In genomic region chr15:39624806-39625205, GRCh38 we compare ENCODE assay signal across 1 cellular context.
TF ChIP-seq lines count a peak whose summit lies in the region.

No MANE protein-coding gene starts in this region.

TF ChIP-seq in HepG2, 621 proteins besides CTCF, POLR2A, EP300 and RAD21 (continued from another document):
- TF ChIP-seq TFE3 (CRISPR knock-in tag; IDR thresholded peaks at IDR 0.05) (peak; percentile 49; the same call in 1 of the 2 replicates), ELF1 (CRISPR knock-in tag; IDR thresholded peaks at IDR 0.05) (0 out of 2 replicates have a peak, but pooled peaks have one; percentile 11), ZBTB37 (CRISPR knock-in tag; IDR thresholded peaks at IDR 0.05) (no peak), SOX13 (IDR thresholded peaks at IDR 0.05) (no peak), SOX13 (CRISPR knock-in tag; conservative IDR thresholded peaks at IDR 0.05 in 1 of 2, IDR thresholded peaks at IDR 0.05 in 1 of 2) (peak in 1 of 2 experiments; percentile 32; a peak in 1 of 4 replicates), ERF (CRISPR knock-in tag; IDR thresholded peaks at IDR 0.05) (peak; percentile 66; the same call in 1 of the 2 replicates), IKZF5 (CRISPR knock-in tag; IDR thresholded peaks at IDR 0.05) (0 out of 2 replicates have a peak, but pooled peaks have one; percentile 35), SPEN (CRISPR knock-in tag; IDR thresholded peaks at IDR 0.05; ENCODE audit: low read depth) (peak; percentile 30; the same call in 1 of the 2 replicates), GABPB1 (CRISPR knock-in tag; IDR thresholded peaks at IDR 0.05) (peak; percentile 27), SALL1 (CRISPR knock-in tag; IDR thresholded peaks at IDR 0.05) (peak; percentile 69), FUBP1 (CRISPR knock-in tag; IDR thresholded peaks at IDR 0.05; ENCODE audit: borderline replicate concordance) (no peak), HMGXB4 (CRISPR knock-in tag; IDR thresholded peaks at IDR 0.05; ENCODE audit: borderline replicate concordance in 1 of 2, low read depth in 1 of 2) (0 out of 4 replicates have a peak, but pooled peaks of 1 of the 2 experiments have one; percentile 27), RXRA (CRISPR knock-in tag; IDR thresholded peaks at IDR 0.05) (peak; percentile 54; the same call in 1 of the 2 replicates), SCMH1 (CRISPR knock-in tag; IDR thresholded peaks at IDR 0.05; ENCODE audit: borderline replicate concordance) (no peak), TCF7 (IDR thresholded peaks at IDR 0.05; ENCODE audit: low read depth) (peak; percentile 39; the same call in 1 of the 2 replicates), NR2F1 (CRISPR knock-in tag; IDR thresholded peaks at IDR 0.05) (peak in 1 of 2 experiments; percentile 45; a peak in 1 of 4 replicates), SMAD3 (CRISPR knock-in tag; IDR thresholded peaks at IDR 0.05) (no peak), ZKSCAN5 (CRISPR knock-in tag; IDR thresholded peaks at IDR 0.05) (0 out of 2 replicates have a peak, but pooled peaks have one; percentile 37), FOXK1 (CRISPR knock-in tag; IDR thresholded peaks at IDR 0.05; ENCODE audit: borderline replicate concordance, low read depth) (peak; percentile 31; the same call in 1 of the 2 replicates), HNF1B (CRISPR knock-in tag; IDR thresholded peaks at IDR 0.05) (0 out of 2 replicates have a peak, but pooled peaks have one; percentile 62), CREB1 (IDR thresholded peaks at IDR 0.05) (no peak), CREB1 (CRISPR knock-in tag; IDR thresholded peaks at IDR 0.05) (no peak), FOXO1 (CRISPR knock-in tag; IDR thresholded peaks at IDR 0.05) (peak; percentile 94; the same call in 1 of the 2 replicates), ETV5 (CRISPR knock-in tag; IDR thresholded peaks at IDR 0.05; ENCODE audit: borderline replicate concordance) (peak; percentile 84; the same call in 1 of the 2 replicates), MIER3 (CRISPR knock-in tag; IDR thresholded peaks at IDR 0.05; ENCODE audit: borderline replicate concordance) (peak; percentile 77; the same call in 1 of the 2 replicates), IRF2 (CRISPR knock-in tag; IDR thresholded peaks at IDR 0.05) (0 out of 2 replicates have a peak, but pooled peaks have one; percentile 15), AHDC1 (CRISPR knock-in tag; IDR thresholded peaks at IDR 0.05; ENCODE audit: borderline replicate concordance) (peak; percentile 83; the same call in 1 of the 2 replicates), MED1 (CRISPR knock-in tag; IDR thresholded peaks at IDR 0.05) (peak; percentile 85), ELF3 (CRISPR knock-in tag; IDR thresholded peaks at IDR 0.05) (peak; percentile 93), PAXIP1 (CRISPR knock-in tag; conservative IDR thresholded peaks at IDR 0.05) (peak; percentile 44; the same call in 1 of the 2 replicates), MEIS2 (CRISPR knock-in tag; IDR thresholded peaks at IDR 0.05) (no peak; the same call in 1 of the 2 replicates), CCAR2 (optimal IDR thresholded peaks at IDR 0.05; ENCODE audit: low read depth, low read length) (no peak), ZNF251 (CRISPR knock-in tag; IDR thresholded peaks at IDR 0.05) (no peak), FOXM1 (CRISPR knock-in tag; IDR thresholded peaks at IDR 0.05) (no peak), MEF2D (CRISPR knock-in tag; IDR thresholded peaks at IDR 0.05) (no peak), ZNF563 (CRISPR knock-in tag; IDR thresholded peaks at IDR 0.05) (no peak), E2F1 (CRISPR knock-in tag; IDR thresholded peaks at IDR 0.05) (no peak), ZEB1 (IDR thresholded peaks at IDR 0.05; ENCODE audit: insufficient replicate concordance, low read depth) (no peak), FOXP1 (IDR thresholded peaks at IDR 0.05) (no peak), FOXP1 (CRISPR knock-in tag; IDR thresholded peaks at IDR 0.05) (peak; percentile 83), ZNF549 (CRISPR knock-in tag; IDR thresholded peaks at IDR 0.05) (no peak), HMG20A (CRISPR knock-in tag; IDR thresholded peaks at IDR 0.05; ENCODE audit: borderline replicate concordance) (peak; percentile 70; the same call in 1 of the 2 replicates), ZNF335 (CRISPR knock-in tag; IDR thresholded peaks at IDR 0.05) (peak; percentile 55; the same call in 1 of the 2 replicates)
TF ChIP-seq in HepG2: peak in this region for 51.
